ENCODE assay signal across 14 cellular contexts in genomic region chr15:85974742-85975141, GRCh38.
"Had no signal": no experiment of that assay in that cellular context is flagged by ENCODE, and none has a peak within 500 bp of the region (broad histone marks: within the 10 kb centered on the region; RNA-seq: fewer than 3 reads in every experiment).

No MANE protein-coding gene starts in this region.

- H3K4me1 ChIP-seq: parathyroid adenoma, prostate gland had no signal

- H3K9me3 ChIP-seq: mucosa of descending colon, prostate gland had no signal

- H3K27ac Mint-ChIP-seq: immature natural killer cell, natural killer cell had no signal

- H3K4me3 ChIP-seq: coronary artery, mucosa of descending colon, prostate gland had no signal

- H3K4me3 Mint-ChIP-seq: immature natural killer cell, natural killer cell had no signal

- DNase-seq: central memory CD4-positive, alpha-beta T cell; effector CD4-positive, alpha-beta T cell; immature natural killer cell; kidney; left cardiac atrium; mucosa of descending colon; natural killer cell; retina; small intestine; stimulated activated CD4-positive, alpha-beta T cell treated with anti-CD3 and anti-CD28 coated beads, Interleukin-2, amount 100 ng/mL, for 48 hours; stimulated activated naive CD4-positive, alpha-beta T cell treated with Interleukin-2 at 50 U/mL for 16 hours had no signal

- H3K36me3 Mint-ChIP-seq: immature natural killer cell had no signal

- H2AFZ ChIP-seq: parathyroid adenoma had no signal

- ATAC-seq: left cardiac atrium, mucosa of descending colon, natural killer cell had no signal

- H3K79me2 ChIP-seq: parathyroid adenoma had no signal

- H3K27ac ChIP-seq: coronary artery, parathyroid adenoma, prostate gland had no signal

- H3K36me3 ChIP-seq: prostate gland had no signal

- FAIRE-seq: kidney, small intestine had no signal

- H3K9ac ChIP-seq: parathyroid adenoma had no signal
